Comparison of ENCODE assay signal across 21 cellular contexts in genomic region chr10:25018703-25019102, GRCh38. TPM values are rescaled to one million over a fixed set of nuclear protein-coding genes. Genes with fewer than 3 reads are reported as not detected.
A peak's percentile ranks its signal among the peaks of the same experiment; 100 is the strongest.
DNase-seq lines count a peak whose midpoint lies in the region; ATAC-seq, FAIRE-seq and TF ChIP-seq lines count a peak whose summit lies in the region.
"Had no signal": no experiment of that assay in that cellular context is flagged by ENCODE, and none has a peak within 500 bp of the region (broad histone marks: within the 10 kb centered on the region; RNA-seq: fewer than 3 reads in every experiment).

No MANE protein-coding gene starts in this region.

- H3K36me3 Mint-ChIP-seq in CD4-positive, alpha-beta T cell (ENCODE audit: low read depth) = peaks cover 27% of the 10 kb centered on the region
- H3K36me3 Mint-ChIP-seq in T-cell = peaks cover 8% of the 10 kb centered on the region
- peaks cover 0 to 14% (median 10%) of the 10 kb centered on the region in 5 donors for H3K36me3 Mint-ChIP-seq in naive thymus-derived CD4-positive, alpha-beta T cell

- H3K9me3 Mint-ChIP-seq in CD4-positive, alpha-beta T cell = no peaks in the 10 kb centered on the region
- no peaks in the 10 kb centered on the region for H3K9me3 Mint-ChIP-seq in T-cell
- H3K9me3 Mint-ChIP-seq in naive thymus-derived CD4-positive, alpha-beta T cell = peaks cover 0 to 7% (median 0%) of the 10 kb centered on the region in 11 donors

- H3F3A ChIP-seq in PC-9 (ENCODE audit: insufficient read depth, low read depth) = peaks cover 22% of the 10 kb centered on the region; the same call in 1 of the 2 replicates

- ATAC-seq in A549 (no peak), T-cell (replicated peaks in 1 of 4) (no peak)
- no peak for ATAC-seq in CD4-positive, alpha-beta T cell (ENCODE audit: poor library complexity)
- ATAC-seq in naive thymus-derived CD4-positive, alpha-beta T cell = no peak

- H3K9me2 ChIP-seq in PC-9 (ENCODE audit: insufficient read depth) = no peaks in the 10 kb centered on the region

- no peak overlapping the region for H3K4me3 Mint-ChIP-seq in CD4-positive, alpha-beta T cell
- no peak overlapping the region for H3K4me3 Mint-ChIP-seq in T-cell
- peak overlapping the region in 2 of 10 donors; percentile 15 to 94 for H3K4me3 Mint-ChIP-seq in naive thymus-derived CD4-positive, alpha-beta T cell

- no peak for DNase-seq in A549 (ENCODE audit: low read depth in 1 of 2, low spot score in 1 of 2)
- no peak for DNase-seq in CD4-positive, alpha-beta T cell
- DNase-seq in T-cell = no peak
- no peak for DNase-seq in naive thymus-derived CD4-positive, alpha-beta T cell
- DNase-seq in PC-9 = no peak
- no peak for DNase-seq in prostate gland (ENCODE audit: low spot score)
- DNase-seq in NCI-H2196 treated with DMSO at 0.1 percent for 48 hours (lab: John Stamatoyannopoulos, UW; ENCODE audit: unreplicated experiment) = no peak
- DNase-seq: DMS53, GF-D8, H7, KG1, NCI-H1092 treated with DMSO at 0.1 percent for 48 hours, NCI-H1436 treated with DMSO at 0.1 percent for 48 hours, NCI-H1930, NCI-H2227 treated with DMSO at 0.1 percent for 48 hours, NCI-H510A treated with DMSO at 0.1 percent for 48 hours, NCI-H748 treated with DMSO at 0.1 percent for 48 hours, SHP77 treated with DMSO at 0.1 percent for 48 hours, SW 1271 had no signal

- FAIRE-seq in A549 (lab: Jason Lieb, UNC) = no peak

- no peak for TF ChIP-seq EP300 in A549 (IDR thresholded peaks at IDR 0.05)

- TF ChIP-seq CTCF in A549 (IDR thresholded peaks at IDR 0.05) (no peak), PC-9 (conservative IDR thresholded peaks at IDR 0.05) (no peak), prostate gland (IDR thresholded peaks at IDR 0.05) (no peak)
- no peak for TF ChIP-seq CTCF in CD4-positive, alpha-beta T cell (IDR thresholded peaks at IDR 0.05)

- H3K9me3 ChIP-seq in A549 (no peaks in the 10 kb centered on the region), PC-9 (ENCODE audit: insufficient read depth, low read depth) (no peaks in the 10 kb centered on the region), prostate gland (no peaks in the 10 kb centered on the region)
- no peaks in the 10 kb centered on the region for H3K9me3 ChIP-seq in CD4-positive, alpha-beta T cell (ENCODE audit: control insufficient read depth, low read length)
- H3K9me3 ChIP-seq in naive thymus-derived CD4-positive, alpha-beta T cell (ENCODE audit: control insufficient read depth in 2 of 3, low read length in 3 of 3) = no peaks in the 10 kb centered on the region

- no peak overlapping the region for H2AFZ ChIP-seq in PC-9

- POLR2A ChIA-PET in A549 (lab: Yijun Ruan, JAX) (interaction anchor here (0.6 kb wide), 1 partner anchor 116 kb away, joined by 4 read pairs; no protein-coding TSS in a partner anchor), T-cell (lab: Charles Lee) (no interaction called here), PC-9 (lab: Charles Lee; ENCODE audit: unreplicated experiment) (interaction anchor here (0.6 kb wide), 1 partner anchor 41 kb away, joined by 10 read pairs; no protein-coding TSS in a partner anchor)
- POLR2A ChIA-PET in CD4-positive, alpha-beta T cell (lab: Charles Lee) = interaction anchor here (1.6 kb wide), 1 partner anchor 396 kb away, joined by 4 read pairs; no protein-coding TSS in a partner anchor
- POLR2A ChIA-PET in naive thymus-derived CD4-positive, alpha-beta T cell (lab: Charles Lee) = interaction anchor here (0.8 kb wide), 1 partner anchor 397 kb away, joined by 3 read pairs; no protein-coding TSS in a partner anchor

- H3K4me3 ChIP-seq in A549 (no peak overlapping the region), PC-9 (no peak overlapping the region), prostate gland (no peak overlapping the region)
- no peak overlapping the region for H3K4me3 ChIP-seq in naive thymus-derived CD4-positive, alpha-beta T cell (ENCODE audit: low read length)

- WGBS in A549 (ENCODE audit: missing lambda C conversion rate) = 90% methylated on average over 3 of the region's 3 CpGs
- WGBS in prostate gland = 98% methylated on average over 3 of the region's 3 CpGs

- peaks cover 29% of the 10 kb centered on the region for H3K4me1 Mint-ChIP-seq in CD4-positive, alpha-beta T cell (ENCODE audit: low read depth)
- peaks cover 23 to 37% (median 28%) of the 10 kb centered on the region in 3 donors for H3K4me1 Mint-ChIP-seq in T-cell
- H3K4me1 Mint-ChIP-seq in naive thymus-derived CD4-positive, alpha-beta T cell = peaks cover 11 to 49% (median 32%) of the 10 kb centered on the region in 7 donors

- no peaks in the 10 kb centered on the region for H4K20me1 ChIP-seq in PC-9 (ENCODE audit: insufficient read depth)

- peaks cover 17% of the 10 kb centered on the region for H3K79me2 ChIP-seq in PC-9 (ENCODE audit: low read depth)

- no peaks in the 10 kb centered on the region for H3K36me3 ChIP-seq in naive thymus-derived CD4-positive, alpha-beta T cell (ENCODE audit: control insufficient read depth in 2 of 3, insufficient read depth in 3 of 3, low read length in 3 of 3)
- H3K36me3 ChIP-seq in PC-9 (ENCODE audit: low read depth) (no peaks in the 10 kb centered on the region), prostate gland (no peaks in the 10 kb centered on the region)

- no peak overlapping the region for H3K4me2 ChIP-seq in A549
- H3K4me2 ChIP-seq in PC-9 = no peak overlapping the region

- H3K4me1 ChIP-seq in A549 = peaks cover 14% of the 10 kb centered on the region
- H3K4me1 ChIP-seq in naive thymus-derived CD4-positive, alpha-beta T cell (ENCODE audit: control insufficient read depth in 2 of 2, insufficient read depth in 2 of 2, low read length in 2 of 2) = peaks cover 0 to 8% of the 10 kb centered on the region in 2 donors
- H3K4me1 ChIP-seq in PC-9 (replicated peaks; ENCODE audit: insufficient read depth) = peaks cover 15% of the 10 kb centered on the region; the same call in 1 of the 2 replicates
- no peaks in the 10 kb centered on the region for H3K4me1 ChIP-seq in prostate gland (replicated peaks)

- H3K27me3 Mint-ChIP-seq in CD4-positive, alpha-beta T cell = no peaks in the 10 kb centered on the region
- no peaks in the 10 kb centered on the region for H3K27me3 Mint-ChIP-seq in T-cell
- H3K27me3 Mint-ChIP-seq in naive thymus-derived CD4-positive, alpha-beta T cell = peaks cover 0 to 10% (median 0%) of the 10 kb centered on the region in 5 donors

- H3K27me3 ChIP-seq in CD4-positive, alpha-beta T cell (ENCODE audit: control insufficient read depth, insufficient read depth, low read length) = no peaks in the 10 kb centered on the region
- H3K27me3 ChIP-seq in naive thymus-derived CD4-positive, alpha-beta T cell (ENCODE audit: control insufficient read depth in 2 of 2, insufficient read depth in 2 of 2, low read length in 2 of 2) = no peaks in the 10 kb centered on the region
- no peaks in the 10 kb centered on the region for H3K27me3 ChIP-seq in PC-9 (ENCODE audit: insufficient read depth, low read depth)
- H3K27me3 ChIP-seq in prostate gland (replicated peaks; ENCODE audit: insufficient read depth) = no peaks in the 10 kb centered on the region

- BruUV-seq in PC-9 (replicated peaks; lab: Mats Ljungman, UMichigan) = no TSS peak

- intact Hi-C loops in CD4-positive, alpha-beta T cell (cut with DNase I, micrococcal nuclease) = loop anchor here (5.0 to 10.0 kb wide), 3 partner anchors 136 to 1584 kb away; partner anchors contain the start of gene OTUD1 (in 1 of the 2)
- intact Hi-C loops in naive thymus-derived CD4-positive, alpha-beta T cell (cut with micrococcal nuclease) = loop anchor here (5.0 to 10.0 kb wide), 5 partner anchors 64 to 1844 kb away; partner anchors contain the start of genes ABI1 (in 1 of the 2) and APBB1IP (in 1 of the 2)
- intact Hi-C loops in PC-9 (cut with micrococcal nuclease; ENCODE audit: unreplicated experiment) = no loop called here
- intact Hi-C loops in prostate gland (cut with DNase I) = loop anchor here (5.0 kb wide), 2 partner anchors 66 to 296 kb away; partner anchors contain the start of genes ARHGAP21 and PRTFDC1

- CTCF ChIA-PET in A549 (lab: Yijun Ruan, JAX) (interaction anchor here (1.3 to 1.5 kb wide), 2 partner anchors 29 to 63 kb away, joined by 3 to 6 read pairs; no protein-coding TSS in a partner anchor), T-cell (lab: Charles Lee) (no interaction called here), PC-9 (lab: Charles Lee) (no interaction called here)
- CTCF ChIA-PET in CD4-positive, alpha-beta T cell (lab: Charles Lee) = no interaction called here
- CTCF ChIA-PET in naive thymus-derived CD4-positive, alpha-beta T cell (lab: Charles Lee) = interaction anchor here (0.6 kb wide), 1 partner anchor 377 kb away, joined by 5 read pairs; no protein-coding TSS in a partner anchor

- H3K27ac ChIP-seq in A549 = no peak overlapping the region
- H3K27ac ChIP-seq in CD4-positive, alpha-beta T cell (ENCODE audit: low read depth, low read length) = no peak overlapping the region
- no peak overlapping the region for H3K27ac ChIP-seq in naive thymus-derived CD4-positive, alpha-beta T cell (ENCODE audit: low read depth, low read length)
- H3K27ac ChIP-seq in PC-9 = no peak overlapping the region
- no peak overlapping the region for H3K27ac ChIP-seq in prostate gland
- H3K27ac ChIP-seq: RWPE1, SK-N-MC had no signal

- no peak for TF ChIP-seq RAD21 in A549 (conservative IDR thresholded peaks at IDR 0.05 in 1 of 2, IDR thresholded peaks at IDR 0.05 in 1 of 2)

- H3K27ac Mint-ChIP-seq in CD4-positive, alpha-beta T cell = peak overlapping the region; percentile 95
- H3K27ac Mint-ChIP-seq in T-cell = peak overlapping the region; percentile 96 to 98
- peak overlapping the region in 7 of 9 donors; percentile 40 to 99 (median 93) for H3K27ac Mint-ChIP-seq in naive thymus-derived CD4-positive, alpha-beta T cell

- TF ChIP-seq POLR2A in A549 (IDR thresholded peaks at IDR 0.05; ENCODE audit: low read length) = no peak
- no peak for TF ChIP-seq POLR2A in prostate gland (IDR thresholded peaks at IDR 0.05)

RNA-seq across cellular contexts. Expression of gene THNSL1, which starts 2.3 kb away (rescaled TPM):
- polyA plus RNA-seq in A549 (2011; rRNA removed) = 5.8 and 6.1 TPM in 2 replicates
- 1.0 and 1.1 TPM in 2 replicates for polyA plus RNA-seq in A549 (2012; cell fraction: cytosol; rRNA removed)
- 0.52 and 0.78 TPM in 2 replicates for polyA plus RNA-seq in A549 (2012; cell fraction: nucleus; rRNA removed)
- 4.8 to 5.2 TPM (median 5.1 TPM) in 3 replicates for polyA plus RNA-seq in A549 (2017; fragmentation: RNase III; extraction: RNeasy Plus Mini Kit Qiagen cat#74134 plus additional on column Dnase treatment)
- 1.8 and 2.3 TPM in 2 replicates for polyA minus RNA-seq in A549 (2011; rRNA and poly(A)+ RNA removed)
- under 1 TPM; 0.31 to 0.52 TPM for total RNA-seq in CD4-positive, alpha-beta T cell
- total RNA-seq in T-cell = 1 to 10 TPM; 1.6 to 8.1 (median 6.4) TPM
- total RNA-seq in naive thymus-derived CD4-positive, alpha-beta T cell = 10 to 100 TPM in 1 of 5 experiments, 1 to 10 TPM in 4; 1.4 to 10.6 (median 2.5) TPM
- 10 to 100 TPM in 1 of 2 donors, 1 to 10 TPM in 1; 8.0 to 13.4 TPM for polyA plus RNA-seq in naive thymus-derived CD4-positive, alpha-beta T cell
- total RNA-seq in PC-9 (2021) = 5.6 and 6.8 TPM in 2 replicates
- 1 to 10 TPM; 2.4 to 4.3 TPM for total RNA-seq in prostate gland

RNA-seq across cellular contexts. Expression of gene ENKUR, which starts 2.7 kb away (rescaled TPM):
- polyA plus RNA-seq in A549 (2011; rRNA removed) = 0.38 and 0.43 TPM in 2 replicates
- 0.04 and 0.05 TPM in 2 replicates for polyA plus RNA-seq in A549 (2012; cell fraction: cytosol; rRNA removed)
- polyA plus RNA-seq in A549 (2012; cell fraction: nucleus; rRNA removed) = 0.02 TPM in 1 of 2 replicates, not detected in the other
- polyA plus RNA-seq in A549 (2017; fragmentation: RNase III; extraction: RNeasy Plus Mini Kit Qiagen cat#74134 plus additional on column Dnase treatment) = 0.28 to 0.30 TPM (median 0.30 TPM) in 3 replicates
- 0.12 and 0.39 TPM in 2 replicates for polyA minus RNA-seq in A549 (2011; rRNA and poly(A)+ RNA removed)
- total RNA-seq in CD4-positive, alpha-beta T cell = not detected
- total RNA-seq in T-cell = under 1 TPM in 1 of 5 donors, not detected in 4; 0.48 TPM
- under 1 TPM in 1 of 5 experiments, not detected in 4; 0.19 TPM for total RNA-seq in naive thymus-derived CD4-positive, alpha-beta T cell
- not detected for polyA plus RNA-seq in naive thymus-derived CD4-positive, alpha-beta T cell
- 0.50 and 1.0 TPM in 2 replicates for total RNA-seq in PC-9 (2021)
- total RNA-seq in prostate gland = under 1 TPM in 1 of 2 donors, not detected in 1; 0.62 TPM
- total RNA-seq: H7 had no signal

Comparison
In these comparisons a context has a peak if more than half of its experiments do, and no peak if none do; other contexts are left out.
1. CTCF ChIA-PET loops: an anchor here in A549 (1.3 to 1.5 kb wide) and naive thymus-derived CD4-positive, alpha-beta T cell (0.6 kb wide); none called in CD4-positive, alpha-beta T cell, T-cell and PC-9.
2. POLR2A ChIA-PET loops: an anchor here in A549 (0.6 kb wide), CD4-positive, alpha-beta T cell (1.6 kb wide), naive thymus-derived CD4-positive, alpha-beta T cell (0.8 kb wide) and PC-9 (0.6 kb wide); none called in T-cell.